10 cellular contexts compared by ENCODE assay signal in the genomic region with DNA sequence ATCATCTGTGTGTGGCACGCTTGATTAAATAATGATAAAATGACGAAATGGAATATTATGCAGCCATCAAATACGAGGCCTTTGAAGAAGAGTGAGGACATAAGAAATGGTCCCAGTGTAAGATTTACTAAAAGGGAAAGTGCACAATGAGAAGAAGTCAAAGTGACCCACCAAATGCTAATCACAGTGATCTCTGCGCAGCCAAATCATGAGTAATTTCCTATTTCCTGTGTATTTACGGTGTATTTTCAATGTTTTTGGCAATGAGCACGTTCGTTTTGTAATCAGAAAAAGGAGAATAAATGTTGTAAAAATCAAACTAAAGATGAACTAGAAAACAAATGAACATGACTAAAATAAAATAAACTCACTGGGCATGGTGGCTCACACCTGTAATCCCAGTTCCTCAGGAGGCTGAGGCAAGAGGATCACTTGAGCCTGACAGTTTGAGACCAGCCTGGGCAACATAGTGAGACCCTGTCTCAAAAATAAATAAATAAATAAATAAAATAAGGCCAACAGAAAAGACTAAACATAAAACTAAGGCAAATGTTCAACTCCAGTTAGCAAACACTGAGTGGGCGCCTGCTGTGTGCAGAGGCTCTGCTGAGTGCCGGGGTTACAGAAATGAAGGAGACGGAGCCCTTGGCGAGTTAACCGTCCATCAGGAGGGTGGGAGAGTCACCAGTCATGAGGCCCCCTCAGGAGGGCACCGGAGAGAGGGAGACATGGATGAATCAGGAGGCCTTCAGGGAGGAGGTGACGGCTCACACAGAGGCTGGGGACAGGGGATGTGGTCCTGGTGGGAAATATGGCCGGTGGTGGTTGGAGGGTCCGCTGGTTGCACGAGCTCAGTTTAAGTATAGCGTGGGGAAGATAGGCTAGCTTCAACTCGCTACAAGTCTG. TPM values are rescaled to one million over a fixed set of nuclear protein-coding genes. Genes with fewer than 3 reads are reported as not detected.
DNase-seq lines count a peak whose midpoint lies in the region; ATAC-seq and TF ChIP-seq lines count a peak whose summit lies in the region.
"Had no signal": no experiment of that assay in that cellular context is flagged by ENCODE, and none has a peak within 500 bp of the region (broad histone marks: within the 10 kb centered on the region; RNA-seq: fewer than 3 reads in every experiment).

No MANE protein-coding gene starts in this region.

- no peak for TF ChIP-seq EP300 in ovary (IDR thresholded peaks at IDR 0.05)

- H3K27ac ChIP-seq in ascending aorta (peak overlapping the region; percentile 32 to 56), spleen (peak overlapping the region in 7 of 8 donors; percentile 61 to 94 (median 89)), ovary (no peak overlapping the region)

- ATAC-seq in HG02884 (IDR thresholded peaks at IDR 0.05; ENCODE audit: unreplicated experiment) (no peak), HG03108 (IDR thresholded peaks at IDR 0.05; ENCODE audit: unreplicated experiment) (no peak)
- no peak for ATAC-seq in stimulated activated naive B cell treated with anti-CD40 and anti-IgM and Interleukin-4, amounts not matched to agents 10 μg/mL and 1 μg/mL and 100 μg/mL, for 72 hours (replicated peaks)

- intact Hi-C loops in ascending aorta (cut with DNase I) (loop anchor here (5.0 kb wide), 1 partner anchor 79 kb away; no protein-coding TSS in a partner anchor), spleen (cut with DNase I; ENCODE audit: low total_unique reads) (loop anchor here (10.0 kb wide), 1 partner anchor 336 kb away; no protein-coding TSS in a partner anchor), ovary (cut with DNase I) (loop anchor here in 3 of 4 donors (5.0 to 10.0 kb wide), 5 partner anchors 59 to 356 kb away; partner anchors contain the start of genes MIEF1 (in 1 of the 3) and RPS19BP1 (in 1 of the 3))

- no peak overlapping the region for H3K27ac Mint-ChIP-seq in stimulated activated naive B cell treated with anti-CD40 and anti-IgM and Interleukin-4, amounts not matched to agents 10 μg/mL and 1 μg/mL and 100 μg/mL, for 72 hours

- peaks cover 8 to 16% of the 10 kb centered on the region in 2 donors for H3K27me3 Mint-ChIP-seq in stimulated activated naive B cell treated with anti-CD40 and anti-IgM and Interleukin-4, amounts not matched to agents 10 μg/mL and 1 μg/mL and 100 μg/mL, for 72 hours

- peaks cover 0 to 5% of the 10 kb centered on the region in 2 donors for H3K36me3 Mint-ChIP-seq in stimulated activated naive B cell treated with anti-CD40 and anti-IgM and Interleukin-4, amounts not matched to agents 10 μg/mL and 1 μg/mL and 100 μg/mL, for 72 hours

- no peak overlapping the region for H3K4me3 Mint-ChIP-seq in stimulated activated naive B cell treated with anti-CD40 and anti-IgM and Interleukin-4, amounts not matched to agents 10 μg/mL and 1 μg/mL and 100 μg/mL, for 72 hours
- H3K4me3 Mint-ChIP-seq: T-helper 2 cell treated with Interferon-gamma antibody and Interleukin-4, amounts not matched to agents 5 μg/mL and 100 μg/mL, for 36 hours had no signal

- H3K4me1 Mint-ChIP-seq in stimulated activated naive B cell treated with anti-CD40 and anti-IgM and Interleukin-4, amounts not matched to agents 10 μg/mL and 1 μg/mL and 100 μg/mL, for 72 hours, result peaks cover 16% of the 10 kb centered on the region in 2 donors

- DNase-seq in HCEC 1CT (peak; percentile 74), ascending aorta (ENCODE audit: low spot score in 2 of 2) (peak in 1 of 2 donors; percentile 56), iris pigment epithelial cell (ENCODE audit: low read depth) (peak; percentile 83), spleen (peak; percentile 41), ovary (no peak)
- no peak for DNase-seq in stimulated activated naive B cell treated with anti-CD40 and anti-IgM and Interleukin-4, amounts not matched to agents 10 μg/mL and 1 μg/mL and 100 μg/mL, for 72 hours
- DNase-seq: NCI-H526 had no signal

- peaks cover 22 to 28% of the 10 kb centered on the region in 2 donors for H3K4me1 ChIP-seq in ascending aorta
- peaks cover 36 to 68% (median 62%) of the 10 kb centered on the region in 6 donors for H3K4me1 ChIP-seq in spleen
- peaks cover 26% of the 10 kb centered on the region for H3K4me1 ChIP-seq in ovary (ENCODE audit: insufficient read depth)

- TF ChIP-seq CTCF in ascending aorta (IDR thresholded peaks at IDR 0.05) (no peak), spleen (IDR thresholded peaks at IDR 0.05 in 8 of 11, conservative IDR thresholded peaks at IDR 0.05 in 3 of 11) (no peak), ovary (IDR thresholded peaks at IDR 0.05) (no peak)

- no peak for TF ChIP-seq POLR2A in spleen (IDR thresholded peaks at IDR 0.05)
- TF ChIP-seq POLR2A in ovary (IDR thresholded peaks at IDR 0.05), result no peak

- H3K9me3 ChIP-seq in ascending aorta (peaks cover 0 to 5% of the 10 kb centered on the region in 2 donors), spleen (peaks cover 0 to 10% (median 2%) of the 10 kb centered on the region in 8 donors), ovary (no peaks in the 10 kb centered on the region)

- no peak overlapping the region for H3K4me3 ChIP-seq in ascending aorta
- H3K4me3 ChIP-seq in spleen, result no peak overlapping the region
- H3K4me3 ChIP-seq in ovary, result no peak overlapping the region

- no peaks in the 10 kb centered on the region for H3K27me3 ChIP-seq in ascending aorta
- H3K27me3 ChIP-seq in spleen (replicated peaks in 1 of 7), result no peaks in the 10 kb centered on the region
- H3K27me3 ChIP-seq in ovary, result no peaks in the 10 kb centered on the region

- 74 to 86% (median 80%) methylated on average over 19 of the region's 19 CpGs for WGBS in spleen, 5 donors
- WGBS in ovary, 3 donors, result 88 to 92% (median 88%) methylated on average over 19 of the region's 19 CpGs

- peaks cover 0 to 7% of the 10 kb centered on the region in 2 donors for H3K9me3 Mint-ChIP-seq in stimulated activated naive B cell treated with anti-CD40 and anti-IgM and Interleukin-4, amounts not matched to agents 10 μg/mL and 1 μg/mL and 100 μg/mL, for 72 hours
- H3K9me3 Mint-ChIP-seq: T-helper 2 cell treated with Interferon-gamma antibody and Interleukin-4, amounts not matched to agents 5 μg/mL and 100 μg/mL, for 36 hours had no signal

- no peaks in the 10 kb centered on the region for H3K36me3 ChIP-seq in ascending aorta
- no peaks in the 10 kb centered on the region for H3K36me3 ChIP-seq in spleen
- no peaks in the 10 kb centered on the region for H3K36me3 ChIP-seq in ovary

RNA-seq across cellular contexts. Expression of gene CBX7, which starts 26.0 kb away (rescaled TPM):
- total RNA-seq in ascending aorta (261 TPM), spleen (10 to 100 TPM; 50.9 to 99.4 (median 64.6) TPM), ovary (100 to 1,000 TPM in 1 of 7 donors, 10 to 100 TPM in 6; 47.2 to 107 (median 84.9) TPM)
- polyA plus RNA-seq in spleen (10 to 100 TPM; 20.2 to 62.0 (median 26.8) TPM), ovary (10 to 100 TPM; 40.7 to 96.9 TPM)

Comparison
In these comparisons a context has a peak if more than half of its experiments do, and no peak if none do; other contexts are left out.
1. DNase-seq: peak in HCEC 1CT (single experiment), iris pigment epithelial cell (single experiment) and spleen (single experiment); none in stimulated activated naive B cell treated with anti-CD40 and anti-IgM and Interleukin-4, amounts not matched to agents 10 μg/mL and 1 μg/mL and 100 μg/mL, for 72 hours (single experiment) and ovary (0 of 5).
2. H3K27ac ChIP-seq: peak in ascending aorta (2 of 2) and spleen (7 of 8); none in ovary (0 of 2).